15 cellular contexts compared by ENCODE assay signal in genomic region chr1:204959374-204959773, GRCh38.
DNase-seq lines count a peak whose midpoint lies in the region; TF ChIP-seq lines count a peak whose summit lies in the region.
"Had no signal": no experiment of that assay in that cellular context is flagged by ENCODE, and none has a peak within 500 bp of the region (broad histone marks: within the 10 kb centered on the region; RNA-seq: fewer than 3 reads in every experiment).

No MANE protein-coding gene starts in this region.

- TF ChIP-seq CTCF in coronary artery (IDR thresholded peaks at IDR 0.05), result no peak

- no peaks in the 10 kb centered on the region for H3K79me2 ChIP-seq in GM23248 (ENCODE audit: insufficient read depth)

- H3K27me3 ChIP-seq in GM23248 (replicated peaks; ENCODE audit: insufficient read depth), result no peaks in the 10 kb centered on the region
- H3K27me3 ChIP-seq: Peyer's patch had no signal

- H3F3A ChIP-seq in GM23248 (ENCODE audit: insufficient read depth), result no peaks in the 10 kb centered on the region

- no peak overlapping the region for H3K9ac ChIP-seq in GM23248

- no peaks in the 10 kb centered on the region for H3K9me3 Mint-ChIP-seq in activated T-cell treated with anti-CD3 and anti-CD28 coated beads, Interleukin-2, amount 50 U/mL, for 24 hours
- H3K9me3 Mint-ChIP-seq: IgD-negative memory B cell had no signal

- no peak overlapping the region for H3K4me3 Mint-ChIP-seq in activated T-cell treated with anti-CD3 and anti-CD28 coated beads, Interleukin-2, amount 50 U/mL, for 24 hours
- H3K4me3 Mint-ChIP-seq: IgD-negative memory B cell had no signal

- H2AFZ ChIP-seq in GM23248, result no peak overlapping the region

- no peaks in the 10 kb centered on the region for H3K9me3 ChIP-seq in GM23248 (ENCODE audit: low read depth)
- H3K9me3 ChIP-seq: Peyer's patch had no signal

- peaks cover 35% of the 10 kb centered on the region for H3K36me3 ChIP-seq in GM23248 (ENCODE audit: low read depth)
- H3K36me3 ChIP-seq: Peyer's patch had no signal

- H3K27ac Mint-ChIP-seq in activated T-cell treated with anti-CD3 and anti-CD28 coated beads, Interleukin-2, amount 50 U/mL, for 24 hours, result no peak overlapping the region
- H3K27ac Mint-ChIP-seq: IgD-negative memory B cell had no signal

- intact Hi-C loops in cardiac septum (cut with DNase I), result no loop called here

- peak; percentile 43 for DNase-seq in GM23248
- peak; percentile 62 for DNase-seq in cerebellar cortex (ENCODE audit: low spot score)
- DNase-seq in cardiac septum (ENCODE audit: low spot score), result peak; percentile 86
- DNase-seq in medulla oblongata (ENCODE audit: extremely low spot score), result peak; percentile 42
- DNase-seq in NCI-H510A (lab: John Stamatoyannopoulos, UW), result no peak
- DNase-seq in COLO668 (lab: John Stamatoyannopoulos, UW; ENCODE audit: unreplicated experiment), result no peak
- DNase-seq in activated T-cell treated with anti-CD3 and anti-CD28 coated beads, Interleukin-2, amount 50 U/mL, for 24 hours, result no peak
- no peak for DNase-seq in coronary artery (ENCODE audit: low spot score)
- DNase-seq: DMS79, NCI-H146, NCI-H345, NCI-H774, Peyer's patch, SHP77 treated with DMSO at 0.1 percent for 48 hours had no signal

- H3K27me3 Mint-ChIP-seq in activated T-cell treated with anti-CD3 and anti-CD28 coated beads, Interleukin-2, amount 50 U/mL, for 24 hours, result peaks cover 36% of the 10 kb centered on the region

- no peak overlapping the region for H3K27ac ChIP-seq in GM23248
- peak overlapping the region in 1 of 2 donors; percentile 22 for H3K27ac ChIP-seq in coronary artery
- H3K27ac ChIP-seq: Peyer's patch had no signal

- H3K4me1 ChIP-seq in GM23248 (ENCODE audit: insufficient read depth), result no peaks in the 10 kb centered on the region
- H3K4me1 ChIP-seq: Peyer's patch had no signal

- no peaks in the 10 kb centered on the region for H3K36me3 Mint-ChIP-seq in activated T-cell treated with anti-CD3 and anti-CD28 coated beads, Interleukin-2, amount 50 U/mL, for 24 hours (ENCODE audit: low read depth)

- no peak overlapping the region for H3K4me3 ChIP-seq in GM23248
- H3K4me3 ChIP-seq in coronary artery, result no peak overlapping the region
- H3K4me3 ChIP-seq: Peyer's patch had no signal

- in situ Hi-C loops in GM23248 (cut with MboI), result no loop called here

- H4K20me1 ChIP-seq in GM23248 (ENCODE audit: insufficient read depth), result no peaks in the 10 kb centered on the region

- no peaks in the 10 kb centered on the region for H3K4me1 Mint-ChIP-seq in activated T-cell treated with anti-CD3 and anti-CD28 coated beads, Interleukin-2, amount 50 U/mL, for 24 hours (ENCODE audit: low read depth)

- no peak overlapping the region for H3K4me2 ChIP-seq in GM23248 (ENCODE audit: unreplicated experiment)

- 49 to 51% methylated on average over 5 of the region's 5 CpGs for WGBS in GM23248 (ENCODE audit: low coverage in 1 of 2, low lambda C conversion rate in 2 of 2, missing lambda C conversion rate in 2 of 2), 2 experiments

- H3K9me2 ChIP-seq in GM23248 (ENCODE audit: insufficient read depth), result no peaks in the 10 kb centered on the region

Comparison
In these comparisons a context has a peak if more than half of its experiments do, and no peak if none do; other contexts are left out.
1. DNase-seq: peak in GM23248 (single experiment), cerebellar cortex (single experiment), cardiac septum (single experiment) and medulla oblongata (single experiment); none in NCI-H510A (single experiment), COLO668 (single experiment), activated T-cell treated with anti-CD3 and anti-CD28 coated beads, Interleukin-2, amount 50 U/mL, for 24 hours (single experiment) and coronary artery (single experiment).